ENCODE assay signal across 8 cellular contexts in the genomic region with DNA sequence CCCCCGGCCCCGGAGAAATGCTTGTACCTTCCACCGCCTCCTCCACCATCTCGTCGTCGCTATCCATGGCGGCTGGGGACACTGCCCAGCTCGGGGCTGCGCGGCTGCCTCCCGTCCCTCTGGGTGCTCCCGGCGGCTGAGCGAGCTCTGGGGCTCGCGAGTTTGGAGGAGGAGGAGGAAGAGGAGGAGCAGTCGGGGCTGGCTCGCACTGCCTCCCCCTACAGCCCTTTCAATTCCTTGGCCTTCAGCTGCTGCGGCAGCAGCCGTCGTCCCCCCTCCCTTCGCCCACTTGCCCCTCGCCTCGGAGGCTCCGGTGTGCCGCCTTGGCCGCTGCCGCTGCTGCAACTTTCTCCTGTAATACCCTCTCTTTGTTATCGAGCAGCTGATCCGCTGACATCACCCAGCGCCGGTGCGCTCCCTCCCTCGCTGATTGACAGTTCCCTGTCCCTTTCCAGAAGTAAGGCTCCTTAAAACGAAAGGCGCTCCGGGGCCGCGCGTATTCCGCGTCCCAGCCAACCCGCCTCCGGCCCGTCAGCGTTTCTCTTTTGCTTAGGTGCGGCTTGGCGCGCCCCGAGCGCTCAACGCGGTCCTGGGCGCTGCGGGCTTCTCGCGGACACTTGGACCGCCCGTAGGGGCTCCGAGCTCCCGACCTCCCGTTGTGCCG. TPM values are rescaled to one million over a fixed set of nuclear protein-coding genes. Genes with fewer than 3 reads are reported as not detected.
A peak's percentile ranks its signal among the peaks of the same experiment; 100 is the strongest.
DNase-seq lines count a peak whose midpoint lies in the region; ATAC-seq and TF ChIP-seq lines count a peak whose summit lies in the region.

TSS of gene SETD7 (minus strand) at position 149 of the 664 bp plus-strand sequence. CDS start at position 67, 82 bp downstream.

- peak; percentile 84 to 89 for TF ChIP-seq POLR2A in gastroesophageal sphincter (IDR thresholded peaks at IDR 0.05)
- TF ChIP-seq POLR2A in suprapubic skin (IDR thresholded peaks at IDR 0.05), result peak; percentile 51 to 69

- no peaks in the 10 kb centered on the region for H3K27me3 ChIP-seq in CD4-positive, alpha-beta memory T cell (ENCODE audit: insufficient read depth, low read length)
- H3K27me3 ChIP-seq in gastroesophageal sphincter, result no peaks in the 10 kb centered on the region
- peaks cover 26% of the 10 kb centered on the region for H3K27me3 ChIP-seq in neuron (ENCODE audit: insufficient read depth, low read length)
- H3K27me3 ChIP-seq in suprapubic skin, result no peaks in the 10 kb centered on the region

- H3K36me3 ChIP-seq in CD4-positive, alpha-beta memory T cell (ENCODE audit: insufficient read depth, low read length), result no peaks in the 10 kb centered on the region
- H3K36me3 ChIP-seq in SK-N-MC (ENCODE audit: insufficient read depth, low read length) (no peaks in the 10 kb centered on the region), gastroesophageal sphincter (no peaks in the 10 kb centered on the region), neuron (ENCODE audit: insufficient read depth, low read length) (no peaks in the 10 kb centered on the region), suprapubic skin (no peaks in the 10 kb centered on the region)

- peak within 1 kb of the TSS; percentile 90 for H3K9ac ChIP-seq in SK-N-MC (ENCODE audit: insufficient read length)

- no peaks in the 10 kb centered on the region for H3K9me3 ChIP-seq in CD4-positive, alpha-beta memory T cell (ENCODE audit: control insufficient read depth in 1 of 2, low read length in 2 of 2)
- H3K9me3 ChIP-seq in SK-N-MC (ENCODE audit: low read depth, low read length) (no peaks in the 10 kb centered on the region), gastroesophageal sphincter (no peaks in the 10 kb centered on the region), neuron (ENCODE audit: low read length) (no peaks in the 10 kb centered on the region), suprapubic skin (no peaks in the 10 kb centered on the region)

- H3K36me3 Mint-ChIP-seq in CD4-positive, alpha-beta memory T cell, result peaks cover 0 to 16% of the 10 kb centered on the region in 2 donors

- H3K27me3 Mint-ChIP-seq in CD4-positive, alpha-beta memory T cell, result peaks cover 0 to 1% of the 10 kb centered on the region in 2 donors

- H2AFZ ChIP-seq in neuron (ENCODE audit: low read depth, low read length), result peak within 1 kb of the TSS; percentile 84

- DNase-seq in CD4-positive, alpha-beta memory T cell, result peak; percentile 62 to 86 (median 75)
- peak; percentile 79 for DNase-seq in LoVo (ENCODE audit: low spot score)
- DNase-seq in SK-N-MC (ENCODE audit: low read depth, low spot score), result no peak
- DNase-seq in activated naive CD4-positive, alpha-beta T cell treated with anti-CD3 and anti-CD28 coated beads, Interleukin-2, amount 50 U/mL, for 16 hours, result peak; percentile 66
- DNase-seq in suprapubic skin (ENCODE audit: low spot score in 2 of 2), result peak; percentile 86 to 90

- ATAC-seq in GM21529 (IDR thresholded peaks at IDR 0.05; ENCODE audit: unreplicated experiment) (peak; percentile 41), gastroesophageal sphincter (peak; percentile 75)

- peaks cover 52% of the 10 kb centered on the region for H3K4me1 ChIP-seq in CD4-positive, alpha-beta memory T cell (ENCODE audit: insufficient read depth, low read length)
- H3K4me1 ChIP-seq in gastroesophageal sphincter (peaks cover 2 to 58% (median 17%) of the 10 kb centered on the region in 3 donors), neuron (ENCODE audit: insufficient read depth, low read length) (peaks cover 31% of the 10 kb centered on the region), suprapubic skin (peaks cover 62% of the 10 kb centered on the region)

- peak within 1 kb of the TSS; percentile 76 to 82 for H3K4me3 ChIP-seq in CD4-positive, alpha-beta memory T cell (ENCODE audit: low read length in 2 of 2)
- peak within 1 kb of the TSS; percentile 94 for H3K4me3 ChIP-seq in SK-N-MC
- peak within 1 kb of the TSS; percentile 62 to 95 for H3K4me3 ChIP-seq in gastroesophageal sphincter
- H3K4me3 ChIP-seq in neuron (ENCODE audit: low read length), result peak within 1 kb of the TSS; percentile 82
- H3K4me3 ChIP-seq in suprapubic skin, result peak within 1 kb of the TSS; percentile 91

- H3K4me3 Mint-ChIP-seq in CD4-positive, alpha-beta memory T cell, result peak within 1 kb of the TSS; percentile 97 to 99 (median 98)

- CTCF ChIA-PET in CD4-positive, alpha-beta memory T cell (lab: Charles Lee; ENCODE audit: partially characterized antibody), result interaction anchor here (1.3 to 3.8 kb wide), 9 partner anchors 22 to 526 kb away, joined by 3 to 21 read pairs (median 9); no protein-coding TSS in a partner anchor

- no peak for TF ChIP-seq CTCF in gastroesophageal sphincter (IDR thresholded peaks at IDR 0.05)
- TF ChIP-seq CTCF in suprapubic skin (IDR thresholded peaks at IDR 0.05), result no peak

- H3K27ac Mint-ChIP-seq in CD4-positive, alpha-beta memory T cell, result peak within 1 kb of the TSS; percentile 97 to 100 (median 99)

- intact Hi-C loops in CD4-positive, alpha-beta memory T cell (cut with micrococcal nuclease), result loop anchor here (1.0 to 5.0 kb wide), 9 partner anchors 25 to 817 kb away; partner anchors contain the start of genes ELF2, NAA15, NOCT and SCOC

- H3K27ac ChIP-seq in CD4-positive, alpha-beta memory T cell (ENCODE audit: low read depth, low read length), result peak within 1 kb of the TSS; percentile 91
- H3K27ac ChIP-seq in SK-N-MC (peak within 1 kb of the TSS; percentile 94), gastroesophageal sphincter (peak within 1 kb of the TSS; percentile 94 to 98 (median 97)), suprapubic skin (peak within 1 kb of the TSS; percentile 99)

- POLR2A ChIA-PET in CD4-positive, alpha-beta memory T cell (lab: Charles Lee; ENCODE audit: partially characterized antibody), result interaction anchor here (0.7 to 6.0 kb wide), 25 partner anchors 8 to 968 kb away, joined by 3 to 73 read pairs (median 6); partner anchors contain the start of genes ELF2, ELMOD2, NAA15 and NOCT

- H3K4me1 Mint-ChIP-seq in CD4-positive, alpha-beta memory T cell, result peaks cover 33 to 82% (median 60%) of the 10 kb centered on the region in 4 donors

- TF ChIP-seq EP300 in gastroesophageal sphincter (IDR thresholded peaks at IDR 0.05) (no peak), suprapubic skin (IDR thresholded peaks at IDR 0.05) (no peak)

- H3K9me3 Mint-ChIP-seq in CD4-positive, alpha-beta memory T cell, result peaks cover 0 to 4% (median 0%) of the 10 kb centered on the region in 8 donors

- WGBS in gastroesophageal sphincter (ENCODE audit: low coverage in 1 of 2), 2 donors, result 0% methylated on average over 5 of the region's 63 CpGs; no CpG with 5 or more reads in 1 of the 2 donors
- under 1% methylated on average over 30 of the region's 63 CpGs for WGBS in suprapubic skin

RNA-seq across cellular contexts. Expression of gene SETD7, which starts in this region (rescaled TPM):
- 10 to 100 TPM; 13.8 to 14.6 TPM for total RNA-seq in CD4-positive, alpha-beta memory T cell
- 1 to 10 TPM; 3.9 to 5.6 TPM for polyA plus RNA-seq in CD4-positive, alpha-beta memory T cell
- 10 to 100 TPM; 72.7 to 92.2 (median 88.3) TPM for total RNA-seq in gastroesophageal sphincter
- 10 to 100 TPM; 41.8 to 46.6 (median 43.9) TPM for total RNA-seq in suprapubic skin
